Comparison of ENCODE assay signal across 15 cellular contexts in genomic region chr14:54735424-54735823, GRCh38.
DNase-seq lines count a peak whose midpoint lies in the region; ATAC-seq and TF ChIP-seq lines count a peak whose summit lies in the region.
"Had no signal": no experiment of that assay in that cellular context is flagged by ENCODE, and none has a peak within 500 bp of the region (broad histone marks: within the 10 kb centered on the region; RNA-seq: fewer than 3 reads in every experiment).

No MANE protein-coding gene starts in this region.

- no peaks in the 10 kb centered on the region for H3K27me3 Mint-ChIP-seq in activated naive CD8-positive, alpha-beta T cell treated with anti-CD3 and anti-CD28 coated beads for 36 hours
- no peaks in the 10 kb centered on the region for H3K27me3 Mint-ChIP-seq in activated naive CD8-positive, alpha-beta T cell treated with anti-CD3 and anti-CD28 coated beads, Interleukin-2, amount 50 U/mL, for 24 hours

- H3K9me3 Mint-ChIP-seq in activated naive CD8-positive, alpha-beta T cell treated with anti-CD3 and anti-CD28 coated beads for 36 hours, result no peaks in the 10 kb centered on the region
- no peaks in the 10 kb centered on the region for H3K9me3 Mint-ChIP-seq in activated naive CD8-positive, alpha-beta T cell treated with anti-CD3 and anti-CD28 coated beads, Interleukin-2, amount 50 U/mL, for 24 hours
- H3K9me3 Mint-ChIP-seq: HFFc6 had no signal

- H3K4me1 Mint-ChIP-seq in activated naive CD8-positive, alpha-beta T cell treated with anti-CD3 and anti-CD28 coated beads for 36 hours, result peaks cover 53% of the 10 kb centered on the region
- H3K4me1 Mint-ChIP-seq in activated naive CD8-positive, alpha-beta T cell treated with anti-CD3 and anti-CD28 coated beads, Interleukin-2, amount 50 U/mL, for 24 hours, result peaks cover 80% of the 10 kb centered on the region

- no peak for TF ChIP-seq CTCF in esophagus muscularis mucosa (IDR thresholded peaks at IDR 0.05)
- no peak for TF ChIP-seq CTCF in psoas muscle (IDR thresholded peaks at IDR 0.05)
- TF ChIP-seq CTCF in tibial artery (IDR thresholded peaks at IDR 0.05), result no peak

- TF ChIP-seq POLR2A in esophagus muscularis mucosa (IDR thresholded peaks at IDR 0.05; ENCODE audit: low read depth), result no peak

- H3K27ac ChIP-seq in esophagus muscularis mucosa (replicated peaks in 1 of 4), result peak overlapping the region in 3 of 4 donors; percentile 13 to 23 (median 15)
- peak overlapping the region; percentile 65 for H3K27ac ChIP-seq in psoas muscle
- H3K27ac ChIP-seq in tibial artery, result peak overlapping the region; percentile 51 to 68
- H3K27ac ChIP-seq: BLaER1 treated with 17β-estradiol and CSF1 and Interleukin-3, amounts not matched to agents 10 nM and 100 nM had no signal

- no peak for DNase-seq in activated naive CD8-positive, alpha-beta T cell treated with anti-CD3 and anti-CD28 coated beads for 36 hours
- no peak for DNase-seq in activated naive CD8-positive, alpha-beta T cell treated with anti-CD3 and anti-CD28 coated beads, Interleukin-2, amount 50 U/mL, for 24 hours
- no peak for DNase-seq in esophagus muscularis mucosa (ENCODE audit: extremely low spot score)
- DNase-seq in psoas muscle, result no peak
- DNase-seq in tibial artery, result no peak
- no peak for DNase-seq in inferior parietal cortex (ENCODE audit: extremely low spot score)
- DNase-seq in activated CD4-positive, alpha-beta T cell treated with anti-CD3 and anti-CD28 coated beads, Interleukin-2, amount 50 U/mL, for 48 hours, result no peak
- DNase-seq: HFFc6, KG1, NCI-H1105, NCI-H1694 treated with DMSO at 0.1 percent for 48 hours, NCI-H69, PC-3 had no signal

- TF ChIP-seq EP300 in esophagus muscularis mucosa (IDR thresholded peaks at IDR 0.05), result no peak

- H3K4me3 ChIP-seq in esophagus muscularis mucosa (no peak overlapping the region), psoas muscle (no peak overlapping the region), tibial artery (no peak overlapping the region)
- H3K4me3 ChIP-seq: BLaER1 treated with 17β-estradiol and CSF1 and Interleukin-3, amounts not matched to agents 10 nM and 100 nM had no signal

- H3K36me3 ChIP-seq in esophagus muscularis mucosa, result peaks cover 0 to 5% (median 0%) of the 10 kb centered on the region in 4 donors
- peaks cover 0 to 1% of the 10 kb centered on the region in 2 donors for H3K36me3 ChIP-seq in psoas muscle (ENCODE audit: insufficient read depth in 1 of 2, low read depth in 1 of 2)
- no peaks in the 10 kb centered on the region for H3K36me3 ChIP-seq in tibial artery

- intact Hi-C loops in esophagus muscularis mucosa (cut with DNase I) (no loop called here), psoas muscle (cut with DNase I) (loop anchor here (5.0 kb wide), 1 partner anchor 37 kb away; no protein-coding TSS in a partner anchor), tibial artery (cut with DNase I; ENCODE audit: low total_unique reads) (no loop called here)

- H3K27me3 ChIP-seq in esophagus muscularis mucosa (no peaks in the 10 kb centered on the region), psoas muscle (ENCODE audit: insufficient read depth in 3 of 3, low read length in 2 of 3) (no peaks in the 10 kb centered on the region), tibial artery (no peaks in the 10 kb centered on the region)
- H3K27me3 ChIP-seq: BLaER1 treated with 17β-estradiol and CSF1 and Interleukin-3, amounts not matched to agents 10 nM and 100 nM had no signal

- no peaks in the 10 kb centered on the region for H3K9me3 ChIP-seq in esophagus muscularis mucosa
- no peaks in the 10 kb centered on the region for H3K9me3 ChIP-seq in psoas muscle
- H3K9me3 ChIP-seq in tibial artery, result no peaks in the 10 kb centered on the region

- no peak for ATAC-seq in activated naive CD8-positive, alpha-beta T cell treated with anti-CD3 and anti-CD28 coated beads, Interleukin-2, amount 50 U/mL, for 24 hours
- ATAC-seq in psoas muscle (no peak), GM21528 (IDR thresholded peaks at IDR 0.05; ENCODE audit: low FRiP score, unreplicated experiment) (no peak)
- ATAC-seq: PC-3 had no signal

- H3K36me3 Mint-ChIP-seq in activated naive CD8-positive, alpha-beta T cell treated with anti-CD3 and anti-CD28 coated beads for 36 hours, result no peaks in the 10 kb centered on the region
- H3K36me3 Mint-ChIP-seq in activated naive CD8-positive, alpha-beta T cell treated with anti-CD3 and anti-CD28 coated beads, Interleukin-2, amount 50 U/mL, for 24 hours (ENCODE audit: low read depth), result peaks cover 8% of the 10 kb centered on the region

- WGBS in esophagus muscularis mucosa, result 68% methylated on average over 3 of the region's 3 CpGs
- 31 to 56% (median 32%) methylated on average over 3 of the region's 3 CpGs for WGBS in psoas muscle, 3 donors

- no peak overlapping the region for H3K4me3 Mint-ChIP-seq in activated naive CD8-positive, alpha-beta T cell treated with anti-CD3 and anti-CD28 coated beads for 36 hours
- no peak overlapping the region for H3K4me3 Mint-ChIP-seq in activated naive CD8-positive, alpha-beta T cell treated with anti-CD3 and anti-CD28 coated beads, Interleukin-2, amount 50 U/mL, for 24 hours
- H3K4me3 Mint-ChIP-seq: HFFc6 had no signal

- peak overlapping the region; percentile 50 for H3K27ac Mint-ChIP-seq in activated naive CD8-positive, alpha-beta T cell treated with anti-CD3 and anti-CD28 coated beads for 36 hours
- no peak overlapping the region for H3K27ac Mint-ChIP-seq in activated naive CD8-positive, alpha-beta T cell treated with anti-CD3 and anti-CD28 coated beads, Interleukin-2, amount 50 U/mL, for 24 hours
- H3K27ac Mint-ChIP-seq: HFFc6 had no signal

- H3K4me1 ChIP-seq in esophagus muscularis mucosa, result peaks cover 23 to 48% (median 30%) of the 10 kb centered on the region in 4 donors
- H3K4me1 ChIP-seq in psoas muscle, result peaks cover 50% of the 10 kb centered on the region
- peaks cover 0 to 70% (median 26%) of the 10 kb centered on the region in 4 donors for H3K4me1 ChIP-seq in tibial artery

Comparison
In these comparisons a context has a peak if more than half of its experiments do, and no peak if none do; other contexts are left out.
1. H3K27ac ChIP-seq: peak in every context shown above with its lines; median percentile 65 in psoas muscle; 60 in tibial artery; 15 in esophagus muscularis mucosa.
2. intact Hi-C loops: an anchor here in psoas muscle (5.0 kb wide); none called in esophagus muscularis mucosa and tibial artery.